ENCODE assay signal across 17 cellular contexts in the genomic region with DNA sequence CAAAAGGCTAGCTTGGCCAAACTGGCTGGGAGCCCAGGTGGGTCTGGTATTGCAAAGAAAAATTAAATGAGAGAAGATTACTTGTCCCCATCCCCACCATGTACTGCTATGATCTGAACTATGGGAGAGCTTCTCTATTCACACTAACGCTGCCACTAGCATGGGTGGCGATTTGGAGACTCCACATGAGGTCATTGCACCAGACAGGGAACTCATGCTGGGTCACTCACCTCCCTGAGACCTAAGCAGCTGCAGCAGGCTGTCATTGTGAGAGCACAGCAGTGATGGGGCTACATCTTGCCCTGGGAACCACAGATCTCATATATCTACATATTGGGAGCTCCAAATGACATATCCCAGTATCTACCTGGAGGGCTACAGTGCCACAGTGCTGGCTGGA. TPM values are rescaled to one million over a fixed set of nuclear protein-coding genes. Genes with fewer than 3 reads are reported as not detected.
DNase-seq lines count a peak whose midpoint lies in the region; ATAC-seq, FAIRE-seq and TF ChIP-seq lines count a peak whose summit lies in the region.
"Had no signal": no experiment of that assay in that cellular context is flagged by ENCODE, and none has a peak within 500 bp of the region (broad histone marks: within the 10 kb centered on the region; RNA-seq: fewer than 3 reads in every experiment).

No MANE protein-coding gene starts in this region.

- FAIRE-seq in H1 (lab: Jason Lieb, UNC), result no peak
- FAIRE-seq: GM18507, GM19239, HTR-8/SVneo had no signal

- TF ChIP-seq CTCF in H1 (IDR thresholded peaks at IDR 0.05; ENCODE audit: control extremely low read depth in 1 of 3, insufficient read depth in 1 of 3, low read depth in 1 of 3, low read length in 3 of 3) (no peak), GM20000 (IDR thresholded peaks at IDR 0.05; ENCODE audit: extremely low read depth, missing control alignments) (no peak)

- peak; percentile 14 for ATAC-seq in HG03378 (IDR thresholded peaks at IDR 0.05; ENCODE audit: unreplicated experiment)
- ATAC-seq in HG02678 (IDR thresholded peaks at IDR 0.05; ENCODE audit: unreplicated experiment), result no peak

- H2BK15ac ChIP-seq in H1 (ENCODE audit: low read length), result no peak overlapping the region

- no peak overlapping the region for H2BK20ac ChIP-seq in H1 (ENCODE audit: low read length)

- H3K23ac ChIP-seq in H1 (ENCODE audit: insufficient read length), result no peak overlapping the region
- H3K23ac ChIP-seq in trophoblast cell (ENCODE audit: low read length), result no peak overlapping the region

- no peak for TF ChIP-seq POLR2A in H1 (IDR thresholded peaks at IDR 0.05; ENCODE audit: control extremely low read depth in 1 of 2, low read depth in 2 of 2, low read length in 2 of 2)

- no peak overlapping the region for H3K9ac ChIP-seq in H1 (replicated peaks in 1 of 4; ENCODE audit: extremely low read depth in 1 of 4, low read depth in 3 of 4, low read length in 3 of 4)
- H3K9ac ChIP-seq in trophoblast cell (ENCODE audit: low read length), result no peak overlapping the region
- H3K9ac ChIP-seq: BLaER1 had no signal

- no peak overlapping the region for H3K4ac ChIP-seq in H1 (replicated peaks; ENCODE audit: insufficient read length, low read depth, low read length)
- H3K4ac ChIP-seq in trophoblast cell (ENCODE audit: low read depth, low read length), result no peak overlapping the region

- H3K18ac ChIP-seq in H1 (ENCODE audit: extremely low read depth, low read length) (no peak overlapping the region), trophoblast cell (ENCODE audit: low read length) (no peak overlapping the region)

- H3K27me3 ChIP-seq in H1 (replicated peaks in 1 of 4; ENCODE audit: control insufficient read depth in 3 of 4, extremely low read depth in 1 of 4, insufficient read depth in 3 of 4, low read length in 3 of 4) (no peaks in the 10 kb centered on the region), trophoblast cell (ENCODE audit: insufficient read depth, low read length) (no peaks in the 10 kb centered on the region)
- H3K27me3 ChIP-seq: BLaER1 had no signal

- no peak for TF ChIP-seq EP300 in H1 (IDR thresholded peaks at IDR 0.05; ENCODE audit: borderline replicate concordance in 1 of 2, low read depth in 2 of 2, low read length in 2 of 2)

- H3K9me3 ChIP-seq in H1 (ENCODE audit: insufficient read depth in 2 of 2, low read depth in 1 of 2, low read length in 1 of 2) (peaks cover 6 to 11% of the 10 kb centered on the region in 2 experiments), trophoblast cell (ENCODE audit: insufficient read depth, low read depth, low read length) (peaks cover 6% of the 10 kb centered on the region)

- H3K79me1 ChIP-seq in H1 (ENCODE audit: low read depth, low read length), result no peaks in the 10 kb centered on the region
- peaks cover 2% of the 10 kb centered on the region for H3K79me1 ChIP-seq in trophoblast cell (ENCODE audit: low read length)

- 76% methylated on average over 2 of the region's 2 CpGs; no CpG with 5 or more reads in 1 of the 2 experiments for WGBS in H1 (ENCODE audit: extremely low coverage in 1 of 2, insufficient coverage in 1 of 2, insufficient read length in 1 of 2, insufficient replicate concordance in 2 of 2, low coverage in 1 of 2, low lambda C conversion rate in 2 of 2, missing lambda C conversion rate in 1 of 2), 2 experiments
- no CpG with 5 or more reads among the region's 2 CpGs for WGBS in trophoblast cell (ENCODE audit: extremely low coverage, insufficient coverage, insufficient read length)

- H3K4me2 ChIP-seq in H1 (ENCODE audit: insufficient read depth in 1 of 2, low read depth in 2 of 2, low read length in 2 of 2) (no peak overlapping the region), trophoblast cell (ENCODE audit: low read length) (no peak overlapping the region)
- H3K4me2 ChIP-seq: BLaER1 had no signal

- H3K4me1 ChIP-seq in H1 (replicated peaks in 1 of 4; ENCODE audit: control insufficient read depth in 3 of 4, insufficient read depth in 4 of 4, low read length in 3 of 4) (peaks cover 0 to 3% (median 0%) of the 10 kb centered on the region in 4 experiments; a peak in 2 of 7 replicates), trophoblast cell (ENCODE audit: control insufficient read depth in 1 of 2, insufficient read depth in 2 of 2, low read length in 2 of 2) (no peaks in the 10 kb centered on the region)
- H3K4me1 ChIP-seq: BLaER1, Caco-2 had no signal

- peak; percentile 3 for DNase-seq in NCI-H146 (lab: John Stamatoyannopoulos, UW)
- no peak for DNase-seq in NCI-H146 treated with DMSO at 0.1 percent for 48 hours (lab: John Stamatoyannopoulos, UW; ENCODE audit: unreplicated experiment)
- DNase-seq in H1 (ENCODE audit: low read depth in 1 of 2, low spot score in 2 of 2), result no peak
- no peak for DNase-seq in trophoblast cell
- no peak for DNase-seq in NCI-H1694 (lab: John Stamatoyannopoulos, UW)
- no peak for DNase-seq in GM20000 (ENCODE audit: low spot score)
- DNase-seq: 8988T; AML-193; Caco-2; CD8-positive, alpha-beta memory T cell; H7 had no signal

- H3K23me2 ChIP-seq in H1 (ENCODE audit: low read depth, low read length), result no peaks in the 10 kb centered on the region

- H4K91ac ChIP-seq in H1 (replicated peaks; ENCODE audit: insufficient read length, low read length) (no peak overlapping the region), trophoblast cell (ENCODE audit: low read depth, low read length) (peak overlapping the region; percentile 1)

- H4K8ac ChIP-seq in H1 (ENCODE audit: extremely low read depth, insufficient read depth, low read length) (no peak overlapping the region), trophoblast cell (ENCODE audit: low read depth, low read length) (no peak overlapping the region)

- H2BK12ac ChIP-seq in H1 (ENCODE audit: low read depth, low read length) (no peak overlapping the region), trophoblast cell (ENCODE audit: low read length) (peak overlapping the region; percentile 6)

- H3K79me2 ChIP-seq in H1 (ENCODE audit: control insufficient read depth in 1 of 2, insufficient read depth in 2 of 2, low read length in 2 of 2) (no peaks in the 10 kb centered on the region), trophoblast cell (ENCODE audit: control insufficient read depth, insufficient read depth, low read length, poor library complexity) (no peaks in the 10 kb centered on the region)

- CTCF ChIA-PET in H1 (lab: Charles Lee; ENCODE audit: partially characterized antibody), result interaction anchor here (1.0 to 1.2 kb wide), 2 partner anchors 45 to 50 kb away, joined by 3 read pairs; no protein-coding TSS in a partner anchor

- H3K4me3 ChIP-seq in H1 (ENCODE audit: extremely low read depth in 1 of 4, insufficient read depth in 2 of 4, low read depth in 3 of 4, low read length in 4 of 4), result no peak overlapping the region
- H3K4me3 ChIP-seq in trophoblast cell (ENCODE audit: low read depth, low read length), result no peak overlapping the region
- H3K4me3 ChIP-seq: BLaER1 had no signal

- H3K56ac ChIP-seq in H1 (replicated peaks; ENCODE audit: insufficient read length, low read depth, low read length), result no peak overlapping the region

- H3K14ac ChIP-seq in H1 (ENCODE audit: insufficient read length), result no peak overlapping the region
- no peak overlapping the region for H3K14ac ChIP-seq in trophoblast cell (ENCODE audit: low read length)

- H2BK5ac ChIP-seq in H1 (ENCODE audit: low read depth, low read length) (no peak overlapping the region), trophoblast cell (ENCODE audit: low read depth, low read length, poor library complexity) (no peak overlapping the region)

- H3K27ac ChIP-seq in H1 (ENCODE audit: low read depth, low read length) (no peak overlapping the region), trophoblast cell (ENCODE audit: low read depth, low read length) (no peak overlapping the region)
- H3K27ac ChIP-seq: BLaER1 had no signal

- H4K5ac ChIP-seq in H1 (ENCODE audit: insufficient read length, low read depth, low read length), result no peak overlapping the region

- no peak overlapping the region for H2AK5ac ChIP-seq in H1 (ENCODE audit: low read depth, low read length)
- H2AK5ac ChIP-seq in trophoblast cell (ENCODE audit: low read length), result no peak overlapping the region

- no peak overlapping the region for H4K12ac ChIP-seq in trophoblast cell (ENCODE audit: low read depth, low read length)

- no peak for TF ChIP-seq RAD21 in H1 (IDR thresholded peaks at IDR 0.05 in 1 of 2, conservative IDR thresholded peaks at IDR 0.05 in 1 of 2; ENCODE audit: low read depth in 2 of 2, low read length in 2 of 2)

- POLR2A ChIA-PET in H1 (lab: Charles Lee; ENCODE audit: partially characterized antibody), result interaction anchor here (1.1 to 1.2 kb wide), 3 partner anchors 65 to 110 kb away, joined by 3 to 5 read pairs (median 3); no protein-coding TSS in a partner anchor

- H4K20me1 ChIP-seq in H1 (replicated peaks in 1 of 2; ENCODE audit: control insufficient read depth in 1 of 2, insufficient read depth in 2 of 2, low read length in 2 of 2), result no peaks in the 10 kb centered on the region
- H4K20me1 ChIP-seq: BLaER1 had no signal

- 0 out of 2 replicates have a peak overlapping the region, but pooled peaks have one; percentile 36 for H2AFZ ChIP-seq in H1 (ENCODE audit: low read length)
- H2AFZ ChIP-seq in trophoblast cell (ENCODE audit: insufficient read depth, low read length, poor library complexity), result no peak overlapping the region

- no peaks in the 10 kb centered on the region for H3K36me3 ChIP-seq in H1 (ENCODE audit: control insufficient read depth in 2 of 4, insufficient read depth in 4 of 4, low read length in 3 of 4)
- no peaks in the 10 kb centered on the region for H3K36me3 ChIP-seq in trophoblast cell (ENCODE audit: control insufficient read depth in 1 of 2, insufficient read depth in 2 of 2, low read length in 2 of 2)
- H3K36me3 ChIP-seq: BLaER1 had no signal

- no peak overlapping the region for H2BK120ac ChIP-seq in H1 (replicated peaks; ENCODE audit: low read depth, low read length)
- H2BK120ac ChIP-seq in trophoblast cell (ENCODE audit: insufficient read depth, low read length, poor library complexity), result no peak overlapping the region

RNA-seq across cellular contexts. Expression of a gene that starts 36.3 kb away (rescaled TPM):
- total RNA-seq in H1 (2021; fragmentation: NEBNext Ultra II Directional; extraction: Animal tissue kit (Norgen Biotek cat#: 25700)), result 50.6 and 52.2 TPM in 2 replicates
- polyA plus RNA-seq in H1 (2011; rRNA removed), result 9.4 and 13.6 TPM in 2 replicates
- 15.6 TPM for polyA plus RNA-seq in H1 (2011; cell fraction: cytosol; rRNA removed)
- polyA plus RNA-seq in H1 (2011; cell fraction: nucleus; rRNA removed), result 13.6 TPM
- 19.5 to 30.3 TPM (median 25.6 TPM) in 4 replicates for polyA plus RNA-seq in H1 (2012, experiment 1 of 2)
- polyA plus RNA-seq in H1 (2012, experiment 2 of 2), result 2.2 TPM
- 36.4 TPM for polyA plus RNA-seq in H1 (2013, experiment 1 of 2)
- 39.8 TPM for polyA plus RNA-seq in H1 (2013, experiment 2 of 2)
- 52.5 and 75.7 TPM in 2 replicates for polyA minus RNA-seq in H1 (2011; rRNA and poly(A)+ RNA removed)
- 48.6 TPM for polyA minus RNA-seq in H1 (2011; cell fraction: cytosol; rRNA and poly(A)+ RNA removed)
- 104 TPM for polyA minus RNA-seq in H1 (2011; cell fraction: nucleus; rRNA and poly(A)+ RNA removed)
- 202 and 213 TPM in 2 replicates for polyA plus RNA-seq in trophoblast cell (2013)
